1 cellular context compared by ENCODE assay signal in the genomic region with DNA sequence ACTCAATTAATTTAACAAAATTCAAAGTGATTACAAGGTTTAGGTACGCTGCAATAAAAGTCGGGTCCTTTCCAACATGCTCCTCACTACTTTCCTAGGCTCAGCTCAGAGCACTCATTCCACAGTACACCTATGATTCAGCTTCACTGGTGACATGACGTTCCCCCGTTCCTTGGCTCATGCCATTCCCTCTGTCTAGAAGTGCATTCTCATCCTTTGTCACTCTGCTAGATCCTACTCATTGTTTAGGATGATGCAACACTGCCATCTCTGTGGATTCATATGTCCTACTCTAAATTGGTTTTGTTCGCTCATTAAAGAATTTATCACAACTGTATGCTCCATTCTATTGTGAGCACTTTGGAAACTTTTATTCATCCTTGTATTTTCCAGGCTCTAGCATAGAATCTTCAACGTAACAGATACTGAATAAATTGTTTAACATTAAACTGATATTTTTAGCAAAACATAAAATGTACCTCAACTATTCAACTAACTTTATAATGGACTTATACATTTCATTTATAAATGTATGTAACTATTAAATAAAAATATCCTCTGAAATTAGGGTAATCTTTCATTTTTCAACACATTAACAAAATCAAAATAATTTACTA.
TF ChIP-seq lines count a peak whose summit lies in the region.

No MANE protein-coding gene starts in this region.

TF ChIP-seq in K562, 482 proteins besides CTCF, POLR2A, EP300 and RAD21 (continued from another document and continues in another):
- TF ChIP-seq, protein P1, sequence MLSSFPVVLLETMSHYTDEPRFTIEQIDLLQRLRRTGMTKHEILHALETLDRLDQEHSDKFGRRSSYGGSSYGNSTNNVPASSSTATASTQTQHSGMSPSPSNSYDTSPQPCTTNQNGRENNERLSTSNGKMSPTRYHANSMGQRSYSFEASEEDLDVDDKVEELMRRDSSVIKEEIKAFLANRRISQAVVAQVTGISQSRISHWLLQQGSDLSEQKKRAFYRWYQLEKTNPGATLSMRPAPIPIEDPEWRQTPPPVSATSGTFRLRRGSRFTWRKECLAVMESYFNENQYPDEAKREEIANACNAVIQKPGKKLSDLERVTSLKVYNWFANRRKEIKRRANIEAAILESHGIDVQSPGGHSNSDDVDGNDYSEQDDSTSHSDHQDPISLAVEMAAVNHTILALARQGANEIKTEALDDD (IDR thresholded peaks at IDR 0.05): no peak
- TF ChIP-seq, protein P2, sequence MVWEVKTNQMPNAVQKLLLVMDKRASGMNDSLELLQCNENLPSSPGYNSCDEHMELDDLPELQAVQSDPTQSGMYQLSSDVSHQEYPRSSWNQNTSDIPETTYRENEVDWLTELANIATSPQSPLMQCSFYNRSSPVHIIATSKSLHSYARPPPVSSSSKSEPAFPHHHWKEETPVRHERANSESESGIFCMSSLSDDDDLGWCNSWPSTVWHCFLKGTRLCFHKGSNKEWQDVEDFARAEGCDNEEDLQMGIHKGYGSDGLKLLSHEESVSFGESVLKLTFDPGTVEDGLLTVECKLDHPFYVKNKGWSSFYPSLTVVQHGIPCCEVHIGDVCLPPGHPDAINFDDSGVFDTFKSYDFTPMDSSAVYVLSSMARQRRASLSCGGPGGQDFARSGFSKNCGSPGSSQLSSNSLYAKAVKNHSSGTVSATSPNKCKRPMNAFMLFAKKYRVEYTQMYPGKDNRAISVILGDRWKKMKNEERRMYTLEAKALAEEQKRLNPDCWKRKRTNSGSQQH (CRISPR knock-in tag; IDR thresholded peaks at IDR 0.05): 0 out of 2 replicates have a peak, but pooled peaks have one; percentile 37
- TF ChIP-seq TAF15 (IDR thresholded peaks at IDR 0.05; ENCODE audit: low read depth, low read length): no peak
- TF ChIP-seq, protein P3, sequence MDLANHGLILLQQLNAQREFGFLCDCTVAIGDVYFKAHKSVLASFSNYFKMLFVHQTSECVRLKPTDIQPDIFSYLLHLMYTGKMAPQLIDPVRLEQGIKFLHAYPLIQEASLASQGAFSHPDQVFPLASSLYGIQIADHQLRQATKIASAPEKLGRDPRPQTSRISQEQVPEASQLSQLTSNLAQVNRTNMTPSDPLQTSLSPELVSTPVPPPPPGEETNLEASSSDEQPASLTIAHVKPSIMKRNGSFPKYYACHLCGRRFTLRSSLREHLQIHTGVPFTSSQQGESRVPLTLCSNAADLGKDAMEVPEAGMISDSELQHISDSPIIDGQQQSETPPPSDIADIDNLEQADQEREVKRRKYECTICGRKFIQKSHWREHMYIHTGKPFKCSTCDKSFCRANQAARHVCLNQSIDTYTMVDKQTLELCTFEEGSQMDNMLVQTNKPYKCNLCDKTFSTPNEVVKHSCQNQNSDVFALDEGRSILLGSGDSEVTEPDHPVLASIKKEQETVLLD (IDR thresholded peaks at IDR 0.05): no peak
- no peak for TF ChIP-seq KDM4B (IDR thresholded peaks at IDR 0.05; ENCODE audit: borderline replicate concordance in 2 of 2, low read depth in 1 of 2)
- no peak for TF ChIP-seq ARID2 (IDR thresholded peaks at IDR 0.05)
- no peak for TF ChIP-seq MTA3 (IDR thresholded peaks at IDR 0.05; ENCODE audit: borderline replicate concordance)
- no peak for TF ChIP-seq ZFP1 (CRISPR knock-in tag; IDR thresholded peaks at IDR 0.05)
- no peak for TF ChIP-seq MTA1 (IDR thresholded peaks at IDR 0.05; ENCODE audit: borderline replicate concordance)
- TF ChIP-seq ZNF354B (CRISPR knock-in tag; IDR thresholded peaks at IDR 0.05): no peak
- TF ChIP-seq, protein P4, sequence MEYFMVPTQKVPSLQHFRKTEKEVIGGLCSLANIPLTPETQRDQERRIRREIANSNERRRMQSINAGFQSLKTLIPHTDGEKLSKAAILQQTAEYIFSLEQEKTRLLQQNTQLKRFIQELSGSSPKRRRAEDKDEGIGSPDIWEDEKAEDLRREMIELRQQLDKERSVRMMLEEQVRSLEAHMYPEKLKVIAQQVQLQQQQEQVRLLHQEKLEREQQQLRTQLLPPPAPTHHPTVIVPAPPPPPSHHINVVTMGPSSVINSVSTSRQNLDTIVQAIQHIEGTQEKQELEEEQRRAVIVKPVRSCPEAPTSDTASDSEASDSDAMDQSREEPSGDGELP (CRISPR knock-in tag; IDR thresholded peaks at IDR 0.05; ENCODE audit: borderline replicate concordance): no peak
- no peak for TF ChIP-seq CHD4 (IDR thresholded peaks at IDR 0.05; ENCODE audit: insufficient read depth, insufficient replicate concordance, low read depth, low read length, poor library complexity, severe bottlenecking)
- TF ChIP-seq, protein P5, sequence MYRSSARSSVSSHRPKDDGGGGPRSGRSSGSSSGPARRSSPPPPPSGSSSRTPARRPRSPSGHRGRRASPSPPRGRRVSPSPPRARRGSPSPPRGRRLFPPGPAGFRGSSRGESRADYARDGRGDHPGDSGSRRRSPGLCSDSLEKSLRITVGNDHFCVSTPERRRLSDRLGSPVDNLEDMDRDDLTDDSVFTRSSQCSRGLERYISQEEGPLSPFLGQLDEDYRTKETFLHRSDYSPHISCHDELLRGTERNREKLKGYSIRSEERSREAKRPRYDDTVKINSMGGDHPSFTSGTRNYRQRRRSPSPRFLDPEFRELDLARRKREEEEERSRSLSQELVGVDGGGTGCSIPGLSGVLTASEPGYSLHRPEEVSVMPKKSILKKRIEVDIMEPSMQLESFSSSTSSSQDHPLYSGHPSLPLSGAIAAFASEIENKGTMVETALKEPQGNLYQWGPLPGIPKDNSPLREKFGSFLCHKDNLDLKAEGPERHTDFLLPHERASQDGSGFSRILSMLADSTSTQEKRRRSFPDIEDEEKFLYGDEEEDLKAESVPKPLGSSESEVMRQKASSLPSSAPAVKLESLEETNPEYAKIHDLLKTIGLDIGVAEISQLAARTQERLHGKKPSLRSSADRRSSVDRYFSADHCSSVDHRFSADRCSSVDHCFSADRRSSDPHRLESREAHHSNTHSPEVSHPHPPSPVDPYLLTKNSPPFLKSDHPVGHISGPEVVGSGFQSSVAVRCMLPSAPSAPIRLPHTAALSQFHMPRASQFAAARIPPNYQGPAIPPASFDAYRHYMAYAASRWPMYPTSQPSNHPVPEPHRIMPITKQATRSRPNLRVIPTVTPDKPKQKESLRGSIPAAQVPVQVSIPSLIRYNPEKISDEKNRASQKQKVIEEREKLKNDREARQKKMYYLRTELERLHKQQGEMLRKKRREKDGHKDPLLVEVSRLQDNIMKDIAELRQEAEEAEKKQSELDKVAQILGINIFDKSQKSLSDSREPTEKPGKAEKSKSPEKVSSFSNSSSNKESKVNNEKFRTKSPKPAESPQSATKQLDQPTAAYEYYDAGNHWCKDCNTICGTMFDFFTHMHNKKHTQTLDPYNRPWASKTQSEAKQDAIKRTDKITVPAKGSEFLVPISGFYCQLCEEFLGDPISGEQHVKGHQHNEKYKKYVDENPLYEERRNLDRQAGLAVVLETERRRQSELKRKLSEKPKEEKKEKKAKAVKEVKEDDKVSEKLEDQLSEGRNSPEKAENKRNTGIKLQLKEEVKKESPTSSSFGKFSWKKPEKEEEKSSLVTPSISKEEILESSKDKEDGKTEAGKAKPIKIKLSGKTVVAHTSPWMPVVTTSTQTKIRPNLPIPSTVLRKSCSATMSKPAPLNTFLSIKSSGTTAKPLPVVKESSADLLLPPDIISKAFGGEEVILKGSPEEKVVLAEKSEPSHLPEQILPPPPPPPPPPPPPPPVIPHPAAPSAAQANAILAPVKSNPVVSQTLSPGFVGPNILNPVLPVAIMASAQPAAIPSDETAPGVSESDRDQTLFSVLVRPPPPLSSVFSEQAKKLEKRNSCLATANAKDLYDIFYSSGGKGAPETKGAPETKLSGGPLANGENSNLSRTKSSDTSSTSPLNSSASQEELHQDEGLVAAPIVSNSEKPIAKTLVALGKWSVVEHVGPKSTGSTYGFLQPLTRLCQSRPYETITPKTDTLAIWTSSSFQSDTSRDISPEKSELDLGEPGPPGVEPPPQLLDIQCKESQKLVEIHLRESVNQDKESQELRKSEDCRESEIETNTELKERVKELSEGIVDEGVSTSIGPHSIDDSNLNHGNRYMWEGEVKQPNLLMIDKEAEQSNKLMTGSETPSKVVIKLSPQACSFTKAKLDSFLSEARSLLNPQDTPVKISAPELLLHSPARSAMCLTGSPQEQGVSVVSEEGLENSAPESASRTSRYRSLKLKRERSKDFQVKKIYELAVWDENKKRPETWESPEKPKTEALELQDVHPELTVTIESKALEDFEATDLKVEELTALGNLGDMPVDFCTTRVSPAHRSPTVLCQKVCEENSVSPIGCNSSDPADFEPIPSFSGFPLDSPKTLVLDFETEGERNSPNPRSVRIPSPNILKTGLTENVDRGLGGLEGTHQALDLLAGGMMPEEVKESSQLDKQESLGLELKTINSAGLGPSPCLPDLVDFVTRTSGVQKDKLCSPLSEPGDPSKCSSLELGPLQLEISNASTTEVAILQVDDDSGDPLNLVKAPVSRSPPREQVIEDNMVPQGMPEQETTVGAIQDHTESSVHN (IDR thresholded peaks at IDR 0.05; ENCODE audit: borderline replicate concordance in 1 of 2, low read depth in 1 of 2): peak in 1 of 2 experiments; percentile 82; a peak in 1 of 4 replicates
- TF ChIP-seq, protein P6, sequence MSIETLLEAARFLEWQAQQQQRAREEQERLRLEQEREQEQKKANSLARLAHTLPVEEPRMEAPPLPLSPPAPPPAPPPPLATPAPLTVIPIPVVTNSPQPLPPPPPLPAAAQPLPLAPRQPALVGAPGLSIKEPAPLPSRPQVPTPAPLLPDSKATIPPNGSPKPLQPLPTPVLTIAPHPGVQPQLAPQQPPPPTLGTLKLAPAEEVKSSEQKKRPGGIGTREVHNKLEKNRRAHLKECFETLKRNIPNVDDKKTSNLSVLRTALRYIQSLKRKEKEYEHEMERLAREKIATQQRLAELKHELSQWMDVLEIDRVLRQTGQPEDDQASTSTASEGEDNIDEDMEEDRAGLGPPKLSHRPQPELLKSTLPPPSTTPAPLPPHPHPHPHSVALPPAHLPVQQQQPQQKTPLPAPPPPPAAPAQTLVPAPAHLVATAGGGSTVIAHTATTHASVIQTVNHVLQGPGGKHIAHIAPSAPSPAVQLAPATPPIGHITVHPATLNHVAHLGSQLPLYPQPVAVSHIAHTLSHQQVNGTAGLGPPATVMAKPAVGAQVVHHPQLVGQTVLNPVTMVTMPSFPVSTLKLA (conservative IDR thresholded peaks at IDR 0.05): peak; percentile 49 to 50; a peak in 3 of 4 replicates
- TF ChIP-seq, protein P7, sequence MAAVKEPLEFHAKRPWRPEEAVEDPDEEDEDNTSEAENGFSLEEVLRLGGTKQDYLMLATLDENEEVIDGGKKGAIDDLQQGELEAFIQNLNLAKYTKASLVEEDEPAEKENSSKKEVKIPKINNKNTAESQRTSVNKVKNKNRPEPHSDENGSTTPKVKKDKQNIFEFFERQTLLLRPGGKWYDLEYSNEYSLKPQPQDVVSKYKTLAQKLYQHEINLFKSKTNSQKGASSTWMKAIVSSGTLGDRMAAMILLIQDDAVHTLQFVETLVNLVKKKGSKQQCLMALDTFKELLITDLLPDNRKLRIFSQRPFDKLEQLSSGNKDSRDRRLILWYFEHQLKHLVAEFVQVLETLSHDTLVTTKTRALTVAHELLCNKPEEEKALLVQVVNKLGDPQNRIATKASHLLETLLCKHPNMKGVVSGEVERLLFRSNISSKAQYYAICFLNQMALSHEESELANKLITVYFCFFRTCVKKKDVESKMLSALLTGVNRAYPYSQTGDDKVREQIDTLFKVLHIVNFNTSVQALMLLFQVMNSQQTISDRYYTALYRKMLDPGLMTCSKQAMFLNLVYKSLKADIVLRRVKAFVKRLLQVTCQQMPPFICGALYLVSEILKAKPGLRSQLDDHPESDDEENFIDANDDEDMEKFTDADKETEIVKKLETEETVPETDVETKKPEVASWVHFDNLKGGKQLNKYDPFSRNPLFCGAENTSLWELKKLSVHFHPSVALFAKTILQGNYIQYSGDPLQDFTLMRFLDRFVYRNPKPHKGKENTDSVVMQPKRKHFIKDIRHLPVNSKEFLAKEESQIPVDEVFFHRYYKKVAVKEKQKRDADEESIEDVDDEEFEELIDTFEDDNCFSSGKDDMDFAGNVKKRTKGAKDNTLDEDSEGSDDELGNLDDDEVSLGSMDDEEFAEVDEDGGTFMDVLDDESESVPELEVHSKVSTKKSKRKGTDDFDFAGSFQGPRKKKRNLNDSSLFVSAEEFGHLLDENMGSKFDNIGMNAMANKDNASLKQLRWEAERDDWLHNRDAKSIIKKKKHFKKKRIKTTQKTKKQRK (IDR thresholded peaks at IDR 0.05; ENCODE audit: borderline replicate concordance, low read depth, low read length): no peak
- TF ChIP-seq, protein P8, sequence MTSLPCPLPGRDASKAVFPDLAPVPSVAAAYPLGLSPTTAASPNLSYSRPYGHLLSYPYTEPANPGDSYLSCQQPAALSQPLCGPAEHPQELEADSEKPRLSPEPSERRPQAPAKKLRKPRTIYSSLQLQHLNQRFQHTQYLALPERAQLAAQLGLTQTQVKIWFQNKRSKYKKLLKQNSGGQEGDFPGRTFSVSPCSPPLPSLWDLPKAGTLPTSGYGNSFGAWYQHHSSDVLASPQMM (CRISPR knock-in tag; IDR thresholded peaks at IDR 0.05): no peak
- TF ChIP-seq CTBP1 (IDR thresholded peaks at IDR 0.05; ENCODE audit: borderline replicate concordance): peak; percentile 69; the same call in 1 of the 2 replicates
- peak; percentile 84 for TF ChIP-seq MAFK (IDR thresholded peaks at IDR 0.05; ENCODE audit: low read length)
- TF ChIP-seq HNRNPLL (IDR thresholded peaks at IDR 0.05; ENCODE audit: low read depth, low read length, poor library complexity, severe bottlenecking): no peak
- TF ChIP-seq ZBED1 (IDR thresholded peaks at IDR 0.05): no peak
- TF ChIP-seq, protein P9, sequence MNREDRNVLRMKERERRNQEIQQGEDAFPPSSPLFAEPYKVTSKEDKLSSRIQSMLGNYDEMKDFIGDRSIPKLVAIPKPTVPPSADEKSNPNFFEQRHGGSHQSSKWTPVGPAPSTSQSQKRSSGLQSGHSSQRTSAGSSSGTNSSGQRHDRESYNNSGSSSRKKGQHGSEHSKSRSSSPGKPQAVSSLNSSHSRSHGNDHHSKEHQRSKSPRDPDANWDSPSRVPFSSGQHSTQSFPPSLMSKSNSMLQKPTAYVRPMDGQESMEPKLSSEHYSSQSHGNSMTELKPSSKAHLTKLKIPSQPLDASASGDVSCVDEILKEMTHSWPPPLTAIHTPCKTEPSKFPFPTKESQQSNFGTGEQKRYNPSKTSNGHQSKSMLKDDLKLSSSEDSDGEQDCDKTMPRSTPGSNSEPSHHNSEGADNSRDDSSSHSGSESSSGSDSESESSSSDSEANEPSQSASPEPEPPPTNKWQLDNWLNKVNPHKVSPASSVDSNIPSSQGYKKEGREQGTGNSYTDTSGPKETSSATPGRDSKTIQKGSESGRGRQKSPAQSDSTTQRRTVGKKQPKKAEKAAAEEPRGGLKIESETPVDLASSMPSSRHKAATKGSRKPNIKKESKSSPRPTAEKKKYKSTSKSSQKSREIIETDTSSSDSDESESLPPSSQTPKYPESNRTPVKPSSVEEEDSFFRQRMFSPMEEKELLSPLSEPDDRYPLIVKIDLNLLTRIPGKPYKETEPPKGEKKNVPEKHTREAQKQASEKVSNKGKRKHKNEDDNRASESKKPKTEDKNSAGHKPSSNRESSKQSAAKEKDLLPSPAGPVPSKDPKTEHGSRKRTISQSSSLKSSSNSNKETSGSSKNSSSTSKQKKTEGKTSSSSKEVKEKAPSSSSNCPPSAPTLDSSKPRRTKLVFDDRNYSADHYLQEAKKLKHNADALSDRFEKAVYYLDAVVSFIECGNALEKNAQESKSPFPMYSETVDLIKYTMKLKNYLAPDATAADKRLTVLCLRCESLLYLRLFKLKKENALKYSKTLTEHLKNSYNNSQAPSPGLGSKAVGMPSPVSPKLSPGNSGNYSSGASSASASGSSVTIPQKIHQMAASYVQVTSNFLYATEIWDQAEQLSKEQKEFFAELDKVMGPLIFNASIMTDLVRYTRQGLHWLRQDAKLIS (CRISPR knock-in tag; IDR thresholded peaks at IDR 0.05): no peak
- TF ChIP-seq ETV1 (tag; conservative IDR thresholded peaks at IDR 0.05; ENCODE audit: low read depth): peak; percentile 37; the same call in 1 of the 2 replicates
